ENCODE assay signal across 8 cellular contexts in the genomic region with DNA sequence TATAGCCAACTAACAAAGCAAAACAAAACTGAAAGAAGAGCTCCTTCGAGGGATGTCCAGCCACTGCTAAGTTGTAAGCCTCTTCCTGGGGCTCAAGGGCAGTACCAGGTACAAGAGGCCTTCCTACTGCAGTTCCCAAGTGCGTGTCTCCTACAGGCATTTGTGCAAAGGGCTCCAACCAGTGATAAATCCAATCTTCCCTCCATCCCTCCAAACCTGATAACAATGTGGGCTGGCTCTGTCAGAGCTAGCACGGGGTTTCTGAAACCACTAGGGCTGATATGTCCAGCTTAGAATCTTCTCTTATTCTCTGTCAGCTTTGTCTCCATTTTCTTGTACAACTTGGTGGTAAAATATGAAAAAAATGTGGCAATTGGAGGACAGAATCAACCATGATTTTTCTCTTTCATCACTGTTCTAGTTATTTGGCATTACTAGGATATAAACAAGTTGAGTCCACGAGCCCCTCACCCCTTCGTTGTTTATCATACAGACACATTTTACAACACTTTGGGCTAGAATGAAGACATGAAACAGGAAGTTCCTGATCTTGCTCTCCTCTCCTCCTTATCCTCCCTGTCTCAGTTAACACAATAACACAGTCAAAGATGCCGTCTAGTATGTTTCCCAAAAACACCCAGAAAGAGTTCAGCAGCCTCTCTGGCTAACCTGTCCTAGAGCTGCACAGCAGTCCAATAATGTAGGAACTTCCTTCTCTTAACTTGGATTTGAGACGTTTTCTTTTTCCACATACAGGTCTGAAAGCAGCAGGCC. TPM values are rescaled to one million over a fixed set of nuclear protein-coding genes. Genes with fewer than 3 reads are reported as not detected.
DNase-seq lines count a peak whose midpoint lies in the region; ATAC-seq and TF ChIP-seq lines count a peak whose summit lies in the region.

No MANE protein-coding gene starts in this region.

- no peaks in the 10 kb centered on the region for H3K9me3 ChIP-seq in mesodermal cell (ENCODE audit: control insufficient read depth, low read length)
- no peaks in the 10 kb centered on the region for H3K9me3 ChIP-seq in prostate gland

- H3K36me3 ChIP-seq in mesodermal cell (ENCODE audit: control insufficient read depth, insufficient read depth, low read length) (peaks cover 5% of the 10 kb centered on the region), prostate gland (no peaks in the 10 kb centered on the region)

- peak overlapping the region; percentile 85 for H3K4me3 Mint-ChIP-seq in activated CD8-positive, alpha-beta T cell treated with anti-CD3 and anti-CD28 coated beads, Interleukin-2, amount 10 ng/mL, durations not matched to agents 7 days and 5 days

- peaks cover 60% of the 10 kb centered on the region for H3K36me3 Mint-ChIP-seq in activated CD8-positive, alpha-beta T cell treated with anti-CD3 and anti-CD28 coated beads, Interleukin-2, amount 10 ng/mL, durations not matched to agents 7 days and 5 days (ENCODE audit: low read depth)

- TF ChIP-seq POLR2A in prostate gland (IDR thresholded peaks at IDR 0.05), result no peak

- intact Hi-C loops in prostate gland (cut with DNase I), result no loop called here

- no peaks in the 10 kb centered on the region for H3K27me3 Mint-ChIP-seq in activated CD8-positive, alpha-beta T cell treated with anti-CD3 and anti-CD28 coated beads, Interleukin-2, amount 10 ng/mL, durations not matched to agents 7 days and 5 days (ENCODE audit: low read depth)

- peak; percentile 35; the same call in 1 of the 3 replicates for TF ChIP-seq CTCF in GM12872 (IDR thresholded peaks at IDR 0.05; ENCODE audit: insufficient read depth, low read depth, low read length)
- no peak for TF ChIP-seq CTCF in prostate gland (IDR thresholded peaks at IDR 0.05)

- CTCF ChIA-PET in activated CD8-positive, alpha-beta T cell treated with anti-CD3 and anti-CD28 coated beads, Interleukin-2, amount 10 ng/mL, durations not matched to agents 7 days and 5 days (lab: Charles Lee), result interaction anchor here (0.8 to 6.6 kb wide), 19 partner anchors 9 to 62 kb away, joined by 3 to 81 read pairs (median 10); a partner anchor contains a TSS

- peaks cover 20% of the 10 kb centered on the region for H3K4me1 ChIP-seq in mesodermal cell (ENCODE audit: control insufficient read depth, insufficient read depth, low read length, poor library complexity, severe bottlenecking)
- no peaks in the 10 kb centered on the region for H3K4me1 ChIP-seq in prostate gland (replicated peaks)

- peak; percentile 35 for ATAC-seq in HG02678 (IDR thresholded peaks at IDR 0.05; ENCODE audit: unreplicated experiment)
- ATAC-seq in activated CD8-positive, alpha-beta T cell treated with anti-CD3 and anti-CD28 coated beads, Interleukin-2, amount 10 ng/mL, durations not matched to agents 7 days and 5 days, result peak; percentile 34

- peak overlapping the region; percentile 93 for H3K27ac Mint-ChIP-seq in activated CD8-positive, alpha-beta T cell treated with anti-CD3 and anti-CD28 coated beads, Interleukin-2, amount 10 ng/mL, durations not matched to agents 7 days and 5 days

- no peaks in the 10 kb centered on the region for H3K9me3 Mint-ChIP-seq in activated CD8-positive, alpha-beta T cell treated with anti-CD3 and anti-CD28 coated beads, Interleukin-2, amount 10 ng/mL, durations not matched to agents 7 days and 5 days (ENCODE audit: insufficient read depth)

- POLR2A ChIA-PET in activated CD8-positive, alpha-beta T cell treated with anti-CD3 and anti-CD28 coated beads, Interleukin-2, amount 10 ng/mL, durations not matched to agents 7 days and 5 days (lab: Charles Lee), result interaction anchor here (0.6 to 5.7 kb wide), 15 partner anchors 10 to 238 kb away, joined by 3 to 186 read pairs (median 5); a partner anchor contains a TSS

- peaks cover 71% of the 10 kb centered on the region for H3K4me1 Mint-ChIP-seq in activated CD8-positive, alpha-beta T cell treated with anti-CD3 and anti-CD28 coated beads, Interleukin-2, amount 10 ng/mL, durations not matched to agents 7 days and 5 days (ENCODE audit: low read depth)

- no peaks in the 10 kb centered on the region for H3K27me3 ChIP-seq in prostate gland (replicated peaks; ENCODE audit: insufficient read depth)

- no peak for DNase-seq in activated CD8-positive, alpha-beta T cell treated with anti-CD3 and anti-CD28 coated beads, Interleukin-2, amount 10 ng/mL, durations not matched to agents 7 days and 5 days
- DNase-seq in occipital lobe (lab: John Stamatoyannopoulos, UW) (no peak), anterior cingulate cortex (lab: John Stamatoyannopoulos, UW) (no peak), prostate gland (ENCODE audit: low spot score) (no peak)
- DNase-seq in activated CD4-positive, alpha-beta T cell treated with anti-CD3 and anti-CD28 coated beads, Interleukin-2, amount 50 U/mL, for 1 hour, result no peak

- H3K4me3 ChIP-seq in mesodermal cell (ENCODE audit: extremely low read depth, insufficient read depth, low read length, poor library complexity, severe bottlenecking) (no peak overlapping the region), prostate gland (peak overlapping the region in 1 of 2 donors; percentile 3)

- 82 to 95% methylated on average over 6 of the region's 7 CpGs for WGBS in mesodermal cell (ENCODE audit: insufficient coverage in 2 of 2), 2 experiments
- WGBS in prostate gland, result 48% methylated on average over 7 of the region's 7 CpGs

- H3K27ac ChIP-seq in mesodermal cell (ENCODE audit: low read depth, low read length, severe bottlenecking), result peak overlapping the region; percentile 60
- H3K27ac ChIP-seq in prostate gland, result no peak overlapping the region

RNA-seq across cellular contexts. Expression of a gene that starts 35.4 kb away (rescaled TPM):
- 100 to 1,000 TPM; 357 to 390 TPM for total RNA-seq in activated CD8-positive, alpha-beta T cell treated with anti-CD3 and anti-CD28 coated beads, Interleukin-2, amount 10 ng/mL, durations not matched to agents 7 days and 5 days
- polyA plus RNA-seq in mesodermal cell (2013, experiment 1 of 2), result 47.2 TPM
- 43.1 TPM for polyA plus RNA-seq in mesodermal cell (2013, experiment 2 of 2)
- total RNA-seq in occipital lobe (2.7 TPM), prostate gland (10 to 100 TPM in 1 of 2 donors, 1 to 10 TPM in 1; 7.2 to 19.0 TPM)

Comparison
In these comparisons a context has a peak if more than half of its experiments do, and no peak if none do; other contexts are left out.
1. RNA of a gene that starts 35.4 kb away (total RNA-seq): 357 to 390 TPM in activated CD8-positive, alpha-beta T cell treated with anti-CD3 and anti-CD28 coated beads, Interleukin-2, amount 10 ng/mL, durations not matched to agents 7 days and 5 days; 7.2 to 19.0 TPM in prostate gland and 2.7 TPM in occipital lobe (single experiment); every median in the first group is over 10 times any median in the second.